ENCODE assay signal across 8 cellular contexts in the genomic region with DNA sequence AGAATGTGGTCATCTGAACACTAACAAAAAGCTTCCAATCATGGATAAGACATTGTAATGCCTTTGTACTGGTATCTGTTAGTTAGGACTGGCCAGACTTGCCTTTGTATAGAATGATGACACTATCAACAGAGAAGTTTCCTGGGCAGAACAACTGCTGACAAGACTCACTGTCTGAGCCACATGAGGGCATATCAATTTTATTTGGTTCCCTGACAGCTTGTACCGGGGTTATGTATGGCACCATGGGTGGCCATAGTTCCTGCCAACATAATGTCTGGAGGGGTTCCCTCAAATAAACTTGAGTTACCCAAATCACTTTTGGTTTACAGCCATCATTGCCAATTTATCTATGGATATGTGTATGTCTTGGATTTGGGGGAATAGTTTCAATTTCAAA.
"Had no signal": no experiment of that assay in that cellular context is flagged by ENCODE, and none has a peak within 500 bp of the region (broad histone marks: within the 10 kb centered on the region; RNA-seq: fewer than 3 reads in every experiment).

No MANE protein-coding gene starts in this region.

- ATAC-seq: HCT116, HepG2 had no signal

- FAIRE-seq: HepG2 had no signal

- H3K9me3 ChIP-seq: HAP-1 had no signal

- H3K4me3 ChIP-seq: GM23248, HAP-1 had no signal

- DNase-seq: GM23248, GOT3, H7, KBM-7 had no signal

- H3K4me3 Mint-ChIP-seq: IgD-negative memory B cell had no signal

- H3K27ac Mint-ChIP-seq: IgD-negative memory B cell had no signal

- H3K9me3 Mint-ChIP-seq: IgD-negative memory B cell had no signal

- H3K27me3 Mint-ChIP-seq: IgD-negative memory B cell had no signal

- H3K36me3 ChIP-seq: HAP-1 had no signal
